Comparison of ENCODE assay signal across 10 cellular contexts in the genomic region with DNA sequence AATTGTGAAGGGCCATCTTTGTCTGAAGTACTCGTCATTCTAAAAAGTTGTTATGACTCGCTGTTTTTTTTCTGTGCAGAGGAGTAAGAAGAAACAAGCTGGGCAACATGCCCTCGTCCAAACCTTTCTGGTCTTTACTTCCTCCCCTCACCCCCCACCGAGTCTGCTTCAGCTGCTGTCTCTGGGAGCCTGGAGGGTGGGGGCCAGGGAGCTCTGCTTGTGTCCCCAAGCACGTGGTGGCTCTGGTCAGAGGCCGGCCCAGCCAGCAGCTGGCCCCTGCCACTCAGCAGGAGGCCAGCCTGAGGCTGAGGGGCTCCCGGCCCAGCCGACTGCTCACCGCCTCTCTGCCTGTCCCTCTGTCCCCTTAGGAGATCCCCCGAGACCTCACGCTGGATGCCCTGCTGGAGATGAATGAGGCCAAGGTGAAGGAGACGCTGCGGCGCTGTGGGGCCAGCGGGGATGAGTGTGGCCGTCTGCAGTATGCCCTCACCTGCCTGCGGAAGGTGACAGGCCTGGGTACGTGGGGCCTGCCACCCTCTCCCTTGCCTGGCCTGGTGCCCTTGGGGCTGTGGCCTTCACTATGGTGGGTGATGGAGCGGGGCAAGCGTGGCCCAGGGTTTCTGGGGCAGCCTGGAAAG. TPM values are rescaled to one million over a fixed set of nuclear protein-coding genes. Genes with fewer than 3 reads are reported as not detected.
A peak's percentile ranks its signal among the peaks of the same experiment; 100 is the strongest.
DNase-seq lines count a peak whose midpoint lies in the region; ATAC-seq, FAIRE-seq and TF ChIP-seq lines count a peak whose summit lies in the region.
"Had no signal": no experiment of that assay in that cellular context is flagged by ENCODE, and none has a peak within 500 bp of the region (broad histone marks: within the 10 kb centered on the region; RNA-seq: fewer than 3 reads in every experiment).

No MANE protein-coding gene starts in this region.

- H3K4me2 ChIP-seq in A549 = peak overlapping the region; percentile 50

- TF ChIP-seq RAD21 in A549 (conservative IDR thresholded peaks at IDR 0.05 in 1 of 2, IDR thresholded peaks at IDR 0.05 in 1 of 2) = no peak

- CTCF ChIA-PET in A549 (lab: Yijun Ruan, JAX) = interaction anchor here (1.1 to 25.8 kb wide), 7 partner anchors 7 to 223 kb away, joined by 3 to 523 read pairs (median 7); no protein-coding TSS in a partner anchor

- TF ChIP-seq POLR2A in A549 (IDR thresholded peaks at IDR 0.05; ENCODE audit: low read length) (no peak), NB4 (IDR thresholded peaks at IDR 0.05; ENCODE audit: extremely low read depth, insufficient read length) (no peak)

- no peak for TF ChIP-seq EP300 in A549 (IDR thresholded peaks at IDR 0.05)

- ATAC-seq in A549 (peak; percentile 30 to 35; a peak in 4 of 6 replicates), HG03457 (IDR thresholded peaks at IDR 0.05; ENCODE audit: unreplicated experiment) (no peak), GM21390 (IDR thresholded peaks at IDR 0.05; ENCODE audit: unreplicated experiment) (no peak)

- FAIRE-seq in A549 (lab: Jason Lieb, UNC) = no peak
- FAIRE-seq: G401.6 had no signal

- H3K9me3 ChIP-seq in A549 = no peaks in the 10 kb centered on the region
- no peaks in the 10 kb centered on the region for H3K9me3 ChIP-seq in duodenal mucosa (ENCODE audit: control insufficient read depth in 1 of 2, low read length in 2 of 2)
- no peaks in the 10 kb centered on the region for H3K9me3 ChIP-seq in muscle layer of duodenum (ENCODE audit: control insufficient read depth in 1 of 2, low read length in 2 of 2)

- peak overlapping the region; percentile 64 to 87 for H3K27ac ChIP-seq in A549
- H3K27ac ChIP-seq in duodenal mucosa (ENCODE audit: low read depth, low read length) = peak overlapping the region; percentile 46
- peak overlapping the region; percentile 20 for H3K27ac ChIP-seq in muscle layer of duodenum (ENCODE audit: low read length)

- H3K4me3 ChIP-seq in A549 (no peak overlapping the region), NB4 (ENCODE audit: low read depth, low read length) (no peak overlapping the region), duodenal mucosa (ENCODE audit: low read depth in 1 of 2, low read length in 2 of 2) (no peak overlapping the region), muscle layer of duodenum (ENCODE audit: low read depth in 1 of 2, low read length in 2 of 2) (no peak overlapping the region)

- H3K4me1 ChIP-seq in A549 = peaks cover 75% of the 10 kb centered on the region
- no peaks in the 10 kb centered on the region for H3K4me1 ChIP-seq in duodenal mucosa (ENCODE audit: control insufficient read depth in 1 of 2, insufficient read depth in 2 of 2, low read length in 2 of 2)
- peaks cover 5 to 22% of the 10 kb centered on the region in 2 donors for H3K4me1 ChIP-seq in muscle layer of duodenum (ENCODE audit: control insufficient read depth in 1 of 2, insufficient read depth in 2 of 2, low read length in 2 of 2)

- H3K9ac ChIP-seq in duodenal mucosa (ENCODE audit: low read depth in 1 of 2, low read length in 2 of 2) = no peak overlapping the region

- POLR2A ChIA-PET in A549 (lab: Yijun Ruan, JAX) = interaction anchor here (1.5 kb wide), 1 partner anchor 283 kb away, joined by 4 read pairs; no protein-coding TSS in a partner anchor

- no peak for DNase-seq in A549 (ENCODE audit: low read depth in 1 of 2, low spot score in 1 of 2)
- DNase-seq in NB4 (ENCODE audit: low read depth) = peak; percentile 56
- DNase-seq in GOT3 (lab: John Stamatoyannopoulos, UW) = no peak
- DNase-seq in GM20000 (ENCODE audit: low spot score) = no peak
- DNase-seq: stimulated activated CD4-positive, alpha-beta T cell treated with anti-CD3 and anti-CD28 coated beads, Interleukin-12 subunit alpha, Interleukin-12 subunit beta, amount 100 ng/mL, for 4 hours had no signal

- TF ChIP-seq CTCF in A549 (IDR thresholded peaks at IDR 0.05) (no peak), NB4 (IDR thresholded peaks at IDR 0.05; ENCODE audit: low read depth, low read length) (no peak), GM20000 (IDR thresholded peaks at IDR 0.05; ENCODE audit: extremely low read depth, missing control alignments) (no peak)

- no peaks in the 10 kb centered on the region for H3K27me3 ChIP-seq in duodenal mucosa (ENCODE audit: control insufficient read depth in 1 of 2, insufficient read depth in 2 of 2, low read length in 2 of 2)
- H3K27me3 ChIP-seq in muscle layer of duodenum (ENCODE audit: low read depth, low read length) = no peaks in the 10 kb centered on the region

- WGBS in A549 (ENCODE audit: missing lambda C conversion rate) = 67% methylated on average over 14 of the region's 20 CpGs

- no peaks in the 10 kb centered on the region for H3K36me3 ChIP-seq in duodenal mucosa (ENCODE audit: control insufficient read depth in 1 of 2, insufficient read depth in 2 of 2, low read length in 2 of 2)
- H3K36me3 ChIP-seq in muscle layer of duodenum (ENCODE audit: control insufficient read depth in 1 of 2, insufficient read depth in 2 of 2, low read length in 2 of 2) = no peaks in the 10 kb centered on the region

TF ChIP-seq in A549, 52 proteins besides CTCF, POLR2A, EP300 and RAD21:
- TF ChIP-seq HES2 (IDR thresholded peaks at IDR 0.05) = no peak
- TF ChIP-seq MAX (IDR thresholded peaks at IDR 0.05) = peak; percentile 26; the same call in 1 of the 2 replicates

RNA-seq across cellular contexts. Expression of gene LGALS9, which starts 53.7 kb away (rescaled TPM):
- polyA plus RNA-seq in A549 (2011; rRNA removed) (1.2 and 1.8 TPM in 2 replicates), A549 (2017; fragmentation: RNase III; extraction: RNeasy Plus Mini Kit Qiagen cat#74134 plus additional on column Dnase treatment) (1.3 to 1.6 TPM (median 1.5 TPM) in 3 replicates)
- 0.86 and 1.0 TPM in 2 replicates for polyA plus RNA-seq in A549 (2012; cell fraction: cytosol; rRNA removed)
- 6.1 and 6.7 TPM in 2 replicates for polyA plus RNA-seq in A549 (2012; cell fraction: nucleus; rRNA removed)
- 2.7 and 4.3 TPM in 2 replicates for polyA minus RNA-seq in A549 (2011; rRNA and poly(A)+ RNA removed)

Comparison
In these comparisons a context has a peak if more than half of its experiments do, and no peak if none do; other contexts are left out.
1. ATAC-seq: peak in A549 (2 of 2); none in HG03457 (single experiment) and GM21390 (single experiment).
2. H3K27ac ChIP-seq: peak in every context shown above with its lines; median percentile 76 in A549; 46 in duodenal mucosa; 20 in muscle layer of duodenum.